Comparison of ENCODE assay signal across 2 cellular contexts in genomic region chr9:98871456-98872065, GRCh38.
TF ChIP-seq lines count a peak whose summit lies in the region.

No MANE protein-coding gene starts in this region.

TF ChIP-seq in IMR-90, 13 proteins besides CTCF, POLR2A, EP300 and RAD21:
- TF ChIP-seq NFE2L2 (IDR thresholded peaks at IDR 0.05; ENCODE audit: low read depth, low read length) (no peak), ELK1 (IDR thresholded peaks at IDR 0.05; ENCODE audit: borderline replicate concordance, low read depth, low read length) (no peak), BHLHE40 (IDR thresholded peaks at IDR 0.05; ENCODE audit: low read depth, low read length) (no peak), SMC3 (IDR thresholded peaks at IDR 0.05; ENCODE audit: low read depth, low read length) (no peak), USF2 (IDR thresholded peaks at IDR 0.05; ENCODE audit: low read depth, low read length) (no peak), RFX5 (IDR thresholded peaks at IDR 0.05; ENCODE audit: low read depth, low read length) (no peak), RCOR1 (IDR thresholded peaks at IDR 0.05; ENCODE audit: insufficient replicate concordance, low read length) (no peak), MAFK (IDR thresholded peaks at IDR 0.05; ENCODE audit: low read depth, low read length) (no peak), CEBPB (IDR thresholded peaks at IDR 0.05; ENCODE audit: low read depth, low read length) (no peak), CHD1 (IDR thresholded peaks at IDR 0.05; ENCODE audit: low read depth, low read length) (no peak), FOS (IDR thresholded peaks at IDR 0.05; ENCODE audit: low read depth, low read length) (no peak), MAZ (IDR thresholded peaks at IDR 0.05; ENCODE audit: borderline replicate concordance, low read depth, low read length) (no peak), MXI1 (IDR thresholded peaks at IDR 0.05; ENCODE audit: borderline replicate concordance, low read depth, low read length) (no peak)

TF ChIP-seq in K562, 482 proteins besides CTCF, POLR2A, EP300 and RAD21:
- TF ChIP-seq ZKSCAN3 (CRISPR knock-in tag; IDR thresholded peaks at IDR 0.05) (no peak), ZNF217 (CRISPR knock-in tag; IDR thresholded peaks at IDR 0.05) (no peak), KAT2B (IDR thresholded peaks at IDR 0.05; ENCODE audit: low read depth, low read length) (no peak), ZNF695 (CRISPR knock-in tag; IDR thresholded peaks at IDR 0.05) (no peak), MAFG (tag; conservative IDR thresholded peaks at IDR 0.05) (no peak), SRSF1 (IDR thresholded peaks at IDR 0.05; ENCODE audit: low read depth, low read length) (no peak), CREB1 (IDR thresholded peaks at IDR 0.05) (no peak), CREB1 (CRISPR knock-in tag; IDR thresholded peaks at IDR 0.05) (no peak)
- TF ChIP-seq, protein P1, sequence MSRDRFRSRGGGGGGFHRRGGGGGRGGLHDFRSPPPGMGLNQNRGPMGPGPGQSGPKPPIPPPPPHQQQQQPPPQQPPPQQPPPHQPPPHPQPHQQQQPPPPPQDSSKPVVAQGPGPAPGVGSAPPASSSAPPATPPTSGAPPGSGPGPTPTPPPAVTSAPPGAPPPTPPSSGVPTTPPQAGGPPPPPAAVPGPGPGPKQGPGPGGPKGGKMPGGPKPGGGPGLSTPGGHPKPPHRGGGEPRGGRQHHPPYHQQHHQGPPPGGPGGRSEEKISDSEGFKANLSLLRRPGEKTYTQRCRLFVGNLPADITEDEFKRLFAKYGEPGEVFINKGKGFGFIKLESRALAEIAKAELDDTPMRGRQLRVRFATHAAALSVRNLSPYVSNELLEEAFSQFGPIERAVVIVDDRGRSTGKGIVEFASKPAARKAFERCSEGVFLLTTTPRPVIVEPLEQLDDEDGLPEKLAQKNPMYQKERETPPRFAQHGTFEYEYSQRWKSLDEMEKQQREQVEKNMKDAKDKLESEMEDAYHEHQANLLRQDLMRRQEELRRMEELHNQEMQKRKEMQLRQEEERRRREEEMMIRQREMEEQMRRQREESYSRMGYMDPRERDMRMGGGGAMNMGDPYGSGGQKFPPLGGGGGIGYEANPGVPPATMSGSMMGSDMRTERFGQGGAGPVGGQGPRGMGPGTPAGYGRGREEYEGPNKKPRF (IDR thresholded peaks at IDR 0.05; ENCODE audit: low read depth, low read length): no peak
- TF ChIP-seq, protein P2, sequence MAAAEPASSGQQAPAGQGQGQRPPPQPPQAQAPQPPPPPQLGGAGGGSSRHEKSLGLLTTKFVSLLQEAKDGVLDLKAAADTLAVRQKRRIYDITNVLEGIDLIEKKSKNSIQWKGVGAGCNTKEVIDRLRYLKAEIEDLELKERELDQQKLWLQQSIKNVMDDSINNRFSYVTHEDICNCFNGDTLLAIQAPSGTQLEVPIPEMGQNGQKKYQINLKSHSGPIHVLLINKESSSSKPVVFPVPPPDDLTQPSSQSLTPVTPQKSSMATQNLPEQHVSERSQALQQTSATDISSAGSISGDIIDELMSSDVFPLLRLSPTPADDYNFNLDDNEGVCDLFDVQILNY (CRISPR knock-in tag; IDR thresholded peaks at IDR 0.05): no peak
- TF ChIP-seq, protein P3, sequence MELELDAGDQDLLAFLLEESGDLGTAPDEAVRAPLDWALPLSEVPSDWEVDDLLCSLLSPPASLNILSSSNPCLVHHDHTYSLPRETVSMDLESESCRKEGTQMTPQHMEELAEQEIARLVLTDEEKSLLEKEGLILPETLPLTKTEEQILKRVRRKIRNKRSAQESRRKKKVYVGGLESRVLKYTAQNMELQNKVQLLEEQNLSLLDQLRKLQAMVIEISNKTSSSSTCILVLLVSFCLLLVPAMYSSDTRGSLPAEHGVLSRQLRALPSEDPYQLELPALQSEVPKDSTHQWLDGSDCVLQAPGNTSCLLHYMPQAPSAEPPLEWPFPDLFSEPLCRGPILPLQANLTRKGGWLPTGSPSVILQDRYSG (tag; conservative IDR thresholded peaks at IDR 0.05; ENCODE audit: low read depth): no peak
- TF ChIP-seq, protein P4, sequence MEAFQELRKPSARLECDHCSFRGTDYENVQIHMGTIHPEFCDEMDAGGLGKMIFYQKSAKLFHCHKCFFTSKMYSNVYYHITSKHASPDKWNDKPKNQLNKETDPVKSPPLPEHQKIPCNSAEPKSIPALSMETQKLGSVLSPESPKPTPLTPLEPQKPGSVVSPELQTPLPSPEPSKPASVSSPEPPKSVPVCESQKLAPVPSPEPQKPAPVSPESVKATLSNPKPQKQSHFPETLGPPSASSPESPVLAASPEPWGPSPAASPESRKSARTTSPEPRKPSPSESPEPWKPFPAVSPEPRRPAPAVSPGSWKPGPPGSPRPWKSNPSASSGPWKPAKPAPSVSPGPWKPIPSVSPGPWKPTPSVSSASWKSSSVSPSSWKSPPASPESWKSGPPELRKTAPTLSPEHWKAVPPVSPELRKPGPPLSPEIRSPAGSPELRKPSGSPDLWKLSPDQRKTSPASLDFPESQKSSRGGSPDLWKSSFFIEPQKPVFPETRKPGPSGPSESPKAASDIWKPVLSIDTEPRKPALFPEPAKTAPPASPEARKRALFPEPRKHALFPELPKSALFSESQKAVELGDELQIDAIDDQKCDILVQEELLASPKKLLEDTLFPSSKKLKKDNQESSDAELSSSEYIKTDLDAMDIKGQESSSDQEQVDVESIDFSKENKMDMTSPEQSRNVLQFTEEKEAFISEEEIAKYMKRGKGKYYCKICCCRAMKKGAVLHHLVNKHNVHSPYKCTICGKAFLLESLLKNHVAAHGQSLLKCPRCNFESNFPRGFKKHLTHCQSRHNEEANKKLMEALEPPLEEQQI (IDR thresholded peaks at IDR 0.05): no peak
